In genomic region chr19:45428385-45429231, GRCh38 we compare ENCODE assay signal across 8 cellular contexts. TPM values are rescaled to one million over a fixed set of nuclear protein-coding genes. Genes with fewer than 3 reads are reported as not detected.
DNase-seq lines count a peak whose midpoint lies in the region; ATAC-seq, FAIRE-seq and TF ChIP-seq lines count a peak whose summit lies in the region.

No MANE protein-coding gene starts in this region.

- no peak for TF ChIP-seq EP300 in ovary (IDR thresholded peaks at IDR 0.05)

- H3K36me3 ChIP-seq in ovary: no peaks in the 10 kb centered on the region

- TF ChIP-seq POLR2A in GM12891 (IDR thresholded peaks at IDR 0.05; ENCODE audit: low read depth, low read length) (no peak), ovary (IDR thresholded peaks at IDR 0.05) (no peak)

- H3K27me3 Mint-ChIP-seq in activated B cell treated with CpG ODN at 0.5 μM for 24 hours: no peaks in the 10 kb centered on the region

- peaks cover 1% of the 10 kb centered on the region for H3K36me3 Mint-ChIP-seq in activated B cell treated with CpG ODN at 0.5 μM for 24 hours (ENCODE audit: low read depth)

- 1 to 2% (median 1%) methylated on average over 73 of the region's 73 CpGs for WGBS in ovary, 3 donors

- peak; percentile 9 for ATAC-seq in activated B cell treated with CpG ODN at 0.5 μM for 24 hours (ENCODE audit: low read depth)
- peak; percentile 11 for ATAC-seq in foreskin keratinocyte
- no peak for ATAC-seq in HG03025 (IDR thresholded peaks at IDR 0.05; ENCODE audit: low FRiP score, unreplicated experiment)
- ATAC-seq in HG03342 (IDR thresholded peaks at IDR 0.05; ENCODE audit: unreplicated experiment): no peak

- no peak for FAIRE-seq in GM12891 (lab: Jason Lieb, UNC)

- intact Hi-C loops in activated B cell treated with CpG ODN at 0.5 μM for 24 hours (cut with micrococcal nuclease) (loop anchor here (1.0 to 10.0 kb wide), 4 partner anchors 57 to 346 kb away; no protein-coding TSS in a partner anchor), ovary (cut with DNase I) (loop anchor here in 2 of 4 donors (5.0 to 10.0 kb wide), 2 partner anchors 59 to 256 kb away; no protein-coding TSS in a partner anchor)

- H3K9me3 Mint-ChIP-seq in activated B cell treated with CpG ODN at 0.5 μM for 24 hours: no peaks in the 10 kb centered on the region

- CTCF ChIA-PET in activated B cell treated with CpG ODN at 0.5 μM for 24 hours (lab: Charles Lee): interaction anchor here (0.8 to 1.4 kb wide), 4 partner anchors 11 to 57 kb away, joined by 3 to 17 read pairs (median 4); no protein-coding TSS in a partner anchor

- POLR2A ChIA-PET in activated B cell treated with CpG ODN at 0.5 μM for 24 hours (lab: Charles Lee): interaction anchor here (0.6 to 1.3 kb wide), 5 partner anchors 11 to 386 kb away, joined by 3 to 9 read pairs (median 3); no protein-coding TSS in a partner anchor

- no peak overlapping the region for H3K27ac Mint-ChIP-seq in activated B cell treated with CpG ODN at 0.5 μM for 24 hours

- no peaks in the 10 kb centered on the region for H3K27me3 ChIP-seq in foreskin keratinocyte
- no peaks in the 10 kb centered on the region for H3K27me3 ChIP-seq in ovary

- TF ChIP-seq CTCF in activated B cell treated with CpG ODN at 0.5 μM for 24 hours (IDR thresholded peaks at IDR 0.05) (no peak), foreskin keratinocyte (conservative IDR thresholded peaks at IDR 0.05) (peak; percentile 57), ovary (IDR thresholded peaks at IDR 0.05) (peak in 2 of 3 donors; percentile 48 to 53)

- peaks cover 27% of the 10 kb centered on the region for H3K4me1 Mint-ChIP-seq in activated B cell treated with CpG ODN at 0.5 μM for 24 hours

- H3K4me3 Mint-ChIP-seq in activated B cell treated with CpG ODN at 0.5 μM for 24 hours: peak overlapping the region; percentile 80

- H3K4me3 ChIP-seq in ovary: peak overlapping the region; percentile 44

- H3K4me1 ChIP-seq in foreskin keratinocyte (peaks cover 14% of the 10 kb centered on the region), ovary (ENCODE audit: insufficient read depth) (peaks cover 8% of the 10 kb centered on the region)

- no peaks in the 10 kb centered on the region for H3K9me3 ChIP-seq in ovary

- H3K27ac ChIP-seq in foreskin keratinocyte (peak overlapping the region; percentile 77), ovary (peak overlapping the region; percentile 19 to 77)

- DNase-seq in 8988T (peak; percentile 52), GM12891 (ENCODE audit: insufficient read length, low spot score) (peak; percentile 44), activated B cell treated with CpG ODN at 0.5 μM for 24 hours (no peak), foreskin keratinocyte (no peak), ovary (peak in 4 of 5 donors; percentile 54 to 70 (median 68)), cerebellar cortex (ENCODE audit: low spot score) (no peak)

TF ChIP-seq in GM12891, 5 proteins besides CTCF, POLR2A, EP300 and RAD21:
- no peak for TF ChIP-seq POLR2AphosphoS5 (IDR thresholded peaks at IDR 0.05; ENCODE audit: low read depth, low read length)
- no peak for TF ChIP-seq PAX5 (IDR thresholded peaks at IDR 0.05; ENCODE audit: insufficient read depth, low read length, severe bottlenecking)
- no peak for TF ChIP-seq POU2F2 (IDR thresholded peaks at IDR 0.05; ENCODE audit: low read depth, low read length)
- no peak for TF ChIP-seq SPI1 (IDR thresholded peaks at IDR 0.05; ENCODE audit: low read depth, low read length)
- TF ChIP-seq TAF1 (IDR thresholded peaks at IDR 0.05; ENCODE audit: low read depth, low read length): no peak
TF ChIP-seq in GM12891: peak in this region for 0.

RNA-seq across cellular contexts. Expression of gene ERCC1, which starts 4.9 kb away (rescaled TPM):
- polyA plus RNA-seq in GM12891 (2012; ENCODE audit: low read depth, missing spikeins): 37.4 TPM
- total RNA-seq in activated B cell treated with CpG ODN at 0.5 μM for 24 hours (69.2 and 71.6 TPM in 2 replicates), foreskin keratinocyte (271 TPM in 2 replicates), ovary (10 to 100 TPM; 70.7 to 98.6 (median 83.9) TPM)
- polyA plus RNA-seq in foreskin keratinocyte (359 and 380 TPM in 2 replicates), ovary (10 to 100 TPM; 41.1 to 64.3 TPM)

RNA-seq across cellular contexts. Expression of gene POLR1G, which starts 22.2 kb away (rescaled TPM):
- polyA plus RNA-seq in GM12891 (2012; ENCODE audit: low read depth, missing spikeins): 2.7 TPM
- 6.7 and 6.8 TPM in 2 replicates for total RNA-seq in activated B cell treated with CpG ODN at 0.5 μM for 24 hours
- 29.0 and 38.5 TPM in 2 replicates for total RNA-seq in foreskin keratinocyte
- 18.3 and 25.4 TPM in 2 replicates for polyA plus RNA-seq in foreskin keratinocyte
- 1 to 10 TPM; 1.5 to 8.5 (median 6.5) TPM for total RNA-seq in ovary
- 1 to 10 TPM; 2.7 to 5.4 TPM for polyA plus RNA-seq in ovary

RNA-seq across cellular contexts. Expression of gene PPP1R13L, which starts 23.7 kb away (rescaled TPM):
- polyA plus RNA-seq in GM12891 (2012; ENCODE audit: low read depth, missing spikeins): 10.9 TPM
- total RNA-seq in activated B cell treated with CpG ODN at 0.5 μM for 24 hours (4.0 and 5.1 TPM in 2 replicates), foreskin keratinocyte (122 and 144 TPM in 2 replicates), ovary (10 to 100 TPM in 5 of 7 donors, 1 to 10 TPM in 2; 6.8 to 29.1 (median 16.7) TPM)
- polyA plus RNA-seq in foreskin keratinocyte (182 and 227 TPM in 2 replicates), ovary (10 to 100 TPM; 10.6 to 13.3 TPM)

RNA-seq across cellular contexts. Expression of gene FOSB, which starts 39.2 kb away (rescaled TPM):
- 6.5 TPM for polyA plus RNA-seq in GM12891 (2012; ENCODE audit: low read depth, missing spikeins)
- total RNA-seq in activated B cell treated with CpG ODN at 0.5 μM for 24 hours (16.8 and 20.4 TPM in 2 replicates), foreskin keratinocyte (1.7 and 2.7 TPM in 2 replicates), ovary (100 to 1,000 TPM in 3 of 7 donors, 10 to 100 TPM in 2, 1 to 10 TPM in 2; 2.9 to 295 (median 44.3) TPM)
- polyA plus RNA-seq in foreskin keratinocyte (0.68 and 1.0 TPM in 2 replicates), ovary (100 to 1,000 TPM in 1 of 2 donors, 1 to 10 TPM in 1; 4.9 to 142 TPM)

RNA-seq across cellular contexts. Expression of gene ERCC2, which starts 58.2 kb away (rescaled TPM):
- polyA plus RNA-seq in GM12891 (2012; ENCODE audit: low read depth, missing spikeins): 20.8 TPM
- 29.8 and 31.5 TPM in 2 replicates for total RNA-seq in activated B cell treated with CpG ODN at 0.5 μM for 24 hours
- 32.1 and 36.9 TPM in 2 replicates for total RNA-seq in foreskin keratinocyte
- polyA plus RNA-seq in foreskin keratinocyte: 34.5 and 40.1 TPM in 2 replicates
- 10 to 100 TPM in 6 of 7 donors, 1 to 10 TPM in 1; 6.3 to 18.6 (median 17.3) TPM for total RNA-seq in ovary
- polyA plus RNA-seq in ovary: 10 to 100 TPM; 13.1 to 13.3 TPM

Comparison
In these comparisons a context has a peak if more than half of its experiments do, and no peak if none do; other contexts are left out.
1. DNase-seq: peak in 8988T (single experiment), GM12891 (single experiment) and ovary (4 of 5); none in activated B cell treated with CpG ODN at 0.5 μM for 24 hours (single experiment), foreskin keratinocyte (0 of 2) and cerebellar cortex (single experiment).
2. ATAC-seq: peak in activated B cell treated with CpG ODN at 0.5 μM for 24 hours (single experiment) and foreskin keratinocyte (single experiment); none in HG03025 (single experiment) and HG03342 (single experiment).